Comparison of ENCODE assay signal across 9 cellular contexts in genomic region chr20:47392721-47393073, GRCh38. TPM values are rescaled to one million over a fixed set of nuclear protein-coding genes. Genes with fewer than 3 reads are reported as not detected.
DNase-seq lines count a peak whose midpoint lies in the region; ATAC-seq and TF ChIP-seq lines count a peak whose summit lies in the region.
"Had no signal": no experiment of that assay in that cellular context is flagged by ENCODE, and none has a peak within 500 bp of the region (broad histone marks: within the 10 kb centered on the region; RNA-seq: fewer than 3 reads in every experiment).

No MANE protein-coding gene starts in this region.

- no peak for TF ChIP-seq CTCF in BE2C (IDR thresholded peaks at IDR 0.05; ENCODE audit: low read depth, low read length)

- peaks cover 10% of the 10 kb centered on the region for H3K9me3 Mint-ChIP-seq in activated T-cell treated with anti-CD3 and anti-CD28 coated beads, Interleukin-2, amount 50 U/mL, for 24 hours
- peaks cover 18% of the 10 kb centered on the region for H3K9me3 Mint-ChIP-seq in dendritic cell treated with granulocyte-macrophage colony-stimulating factor and Interleukin-4, amounts not matched to agents 40 ng/mL and 50 ng/mL, for 4 days
- H3K9me3 Mint-ChIP-seq in stimulated activated effector memory CD8-positive, alpha-beta T cell treated with anti-CD3 and anti-CD28 coated beads, Interleukin-12 subunit alpha, Interleukin-12 subunit beta, amount 100 ng/mL, for 72 hours, result peaks cover 3% of the 10 kb centered on the region

- ATAC-seq in stimulated activated effector memory CD8-positive, alpha-beta T cell treated with anti-CD3 and anti-CD28 coated beads, Interleukin-12 subunit alpha, Interleukin-12 subunit beta, amount 100 ng/mL, for 72 hours, result peak; percentile 58
- ATAC-seq in GM18511 (IDR thresholded peaks at IDR 0.05; ENCODE audit: unreplicated experiment), result no peak

- no peak overlapping the region for H3K4me3 ChIP-seq in BE2C (ENCODE audit: low read depth, low read length)

- peaks cover 22% of the 10 kb centered on the region for H3K4me1 Mint-ChIP-seq in activated T-cell treated with anti-CD3 and anti-CD28 coated beads, Interleukin-2, amount 50 U/mL, for 24 hours (ENCODE audit: low read depth)
- H3K4me1 Mint-ChIP-seq in dendritic cell treated with granulocyte-macrophage colony-stimulating factor and Interleukin-4, amounts not matched to agents 40 ng/mL and 50 ng/mL, for 4 days (ENCODE audit: low read depth), result peaks cover 25% of the 10 kb centered on the region
- peaks cover 23% of the 10 kb centered on the region for H3K4me1 Mint-ChIP-seq in stimulated activated effector memory CD8-positive, alpha-beta T cell treated with anti-CD3 and anti-CD28 coated beads, Interleukin-12 subunit alpha, Interleukin-12 subunit beta, amount 100 ng/mL, for 72 hours

- H3K27me3 Mint-ChIP-seq in activated T-cell treated with anti-CD3 and anti-CD28 coated beads, Interleukin-2, amount 50 U/mL, for 24 hours, result no peaks in the 10 kb centered on the region
- no peaks in the 10 kb centered on the region for H3K27me3 Mint-ChIP-seq in dendritic cell treated with granulocyte-macrophage colony-stimulating factor and Interleukin-4, amounts not matched to agents 40 ng/mL and 50 ng/mL, for 4 days

- no peak overlapping the region for H3K4me3 Mint-ChIP-seq in activated T-cell treated with anti-CD3 and anti-CD28 coated beads, Interleukin-2, amount 50 U/mL, for 24 hours
- no peak overlapping the region for H3K4me3 Mint-ChIP-seq in dendritic cell treated with granulocyte-macrophage colony-stimulating factor and Interleukin-4, amounts not matched to agents 40 ng/mL and 50 ng/mL, for 4 days
- H3K4me3 Mint-ChIP-seq in stimulated activated effector memory CD8-positive, alpha-beta T cell treated with anti-CD3 and anti-CD28 coated beads, Interleukin-12 subunit alpha, Interleukin-12 subunit beta, amount 100 ng/mL, for 72 hours, result peak overlapping the region; percentile 27

- peaks cover 4% of the 10 kb centered on the region for H3K9me3 ChIP-seq in BE2C
- H3K9me3 ChIP-seq: SJCRH30 had no signal

- H3K36me3 Mint-ChIP-seq in activated T-cell treated with anti-CD3 and anti-CD28 coated beads, Interleukin-2, amount 50 U/mL, for 24 hours (ENCODE audit: low read depth), result no peaks in the 10 kb centered on the region
- no peaks in the 10 kb centered on the region for H3K36me3 Mint-ChIP-seq in dendritic cell treated with granulocyte-macrophage colony-stimulating factor and Interleukin-4, amounts not matched to agents 40 ng/mL and 50 ng/mL, for 4 days (ENCODE audit: low read depth)
- no peaks in the 10 kb centered on the region for H3K36me3 Mint-ChIP-seq in stimulated activated effector memory CD8-positive, alpha-beta T cell treated with anti-CD3 and anti-CD28 coated beads, Interleukin-12 subunit alpha, Interleukin-12 subunit beta, amount 100 ng/mL, for 72 hours

- H3K36me3 ChIP-seq in BE2C, result no peaks in the 10 kb centered on the region
- H3K36me3 ChIP-seq: SJCRH30 had no signal

- H3K27ac Mint-ChIP-seq in activated T-cell treated with anti-CD3 and anti-CD28 coated beads, Interleukin-2, amount 50 U/mL, for 24 hours, result peak overlapping the region; percentile 80
- peak overlapping the region; percentile 80 for H3K27ac Mint-ChIP-seq in dendritic cell treated with granulocyte-macrophage colony-stimulating factor and Interleukin-4, amounts not matched to agents 40 ng/mL and 50 ng/mL, for 4 days
- peak overlapping the region; percentile 76 for H3K27ac Mint-ChIP-seq in stimulated activated effector memory CD8-positive, alpha-beta T cell treated with anti-CD3 and anti-CD28 coated beads, Interleukin-12 subunit alpha, Interleukin-12 subunit beta, amount 100 ng/mL, for 72 hours

- peaks cover 6% of the 10 kb centered on the region for H3K4me1 ChIP-seq in BE2C
- H3K4me1 ChIP-seq: SJCRH30 had no signal

- H3K27me3 ChIP-seq in BE2C, result no peaks in the 10 kb centered on the region
- H3K27me3 ChIP-seq: SJCRH30 had no signal

- intact Hi-C loops in dendritic cell treated with granulocyte-macrophage colony-stimulating factor and Interleukin-4, amounts not matched to agents 40 ng/mL and 50 ng/mL, for 4 days (cut with micrococcal nuclease), result no loop called here

- no peak for DNase-seq in activated T-cell treated with anti-CD3 and anti-CD28 coated beads, Interleukin-2, amount 50 U/mL, for 24 hours
- no peak for DNase-seq in activated T-cell treated with anti-CD3 and anti-CD28 coated beads, Interleukin-2, amount 50 U/mL, for 48 hours
- DNase-seq in OCI-M1 (lab: John Stamatoyannopoulos, UW) (peak; percentile 52), BE2C (no peak), DMS53 (lab: John Stamatoyannopoulos, UW) (no peak)
- no peak for DNase-seq in stimulated activated effector memory CD8-positive, alpha-beta T cell treated with anti-CD3 and anti-CD28 coated beads, Interleukin-12 subunit alpha, Interleukin-12 subunit beta, amount 100 ng/mL, for 72 hours (ENCODE audit: low spot score in 2 of 2)

RNA-seq across cellular contexts. Expression of gene ZMYND8, which starts 36.2 kb away (rescaled TPM):
- 60.5 TPM for polyA plus RNA-seq in BE2C (2012; ENCODE audit: insufficient read depth, insufficient read length, low read depth)
